Comparison of ENCODE assay signal across 23 cellular contexts in genomic region chr9:127698386-127698785, GRCh38. TPM values are rescaled to one million over a fixed set of nuclear protein-coding genes. Genes with fewer than 3 reads are reported as not detected.
DNase-seq lines count a peak whose midpoint lies in the region; ATAC-seq and TF ChIP-seq lines count a peak whose summit lies in the region.
"Had no signal": no experiment of that assay in that cellular context is flagged by ENCODE, and none has a peak within 500 bp of the region (broad histone marks: within the 10 kb centered on the region; RNA-seq: fewer than 3 reads in every experiment).

No MANE protein-coding gene starts in this region.

- no peaks in the 10 kb centered on the region for H3K9me3 Mint-ChIP-seq in activated naive CD8-positive, alpha-beta T cell treated with anti-CD3 and anti-CD28 coated beads, Interleukin-2, amount 10 ng/mL, durations not matched to agents 7 days and 5 days
- no peaks in the 10 kb centered on the region for H3K9me3 Mint-ChIP-seq in activated naive CD8-positive, alpha-beta T cell treated with anti-CD3 and anti-CD28 coated beads, Interleukin-2, amount 50 U/mL, for 24 hours
- no peaks in the 10 kb centered on the region for H3K9me3 Mint-ChIP-seq in activated T-helper 17 cell treated with anti-CD3 and anti-CD28 coated beads, Interleukin-2, amount 50 U/mL, for 72 hours
- H3K9me3 Mint-ChIP-seq in natural killer cell, result no peaks in the 10 kb centered on the region
- H3K9me3 Mint-ChIP-seq in activated CD4-positive, alpha-beta memory T cell treated with anti-CD3 and anti-CD28 coated beads, Interleukin-2, amount 10 ng/mL, durations not matched to agents 7 days and 5 days, result no peaks in the 10 kb centered on the region
- H3K9me3 Mint-ChIP-seq: activated naive CD4-positive, alpha-beta T cell treated with anti-CD3 and anti-CD28 coated beads for 36 hours had no signal

- TF ChIP-seq CTCF in natural killer cell (IDR thresholded peaks at IDR 0.05) (no peak), tibial artery (IDR thresholded peaks at IDR 0.05) (no peak)

- peaks cover 0 to 8% (median 0%) of the 10 kb centered on the region in 4 donors for H3K4me1 ChIP-seq in tibial artery

- H3K27me3 ChIP-seq in tibial artery, result no peaks in the 10 kb centered on the region
- H3K27me3 ChIP-seq: body of pancreas, left lung, suprapubic skin had no signal

- H3K27ac Mint-ChIP-seq in activated naive CD8-positive, alpha-beta T cell treated with anti-CD3 and anti-CD28 coated beads, Interleukin-2, amount 10 ng/mL, durations not matched to agents 7 days and 5 days, result no peak overlapping the region
- H3K27ac Mint-ChIP-seq in activated naive CD8-positive, alpha-beta T cell treated with anti-CD3 and anti-CD28 coated beads, Interleukin-2, amount 50 U/mL, for 24 hours, result no peak overlapping the region
- H3K27ac Mint-ChIP-seq in activated T-helper 17 cell treated with anti-CD3 and anti-CD28 coated beads, Interleukin-2, amount 50 U/mL, for 72 hours, result no peak overlapping the region
- H3K27ac Mint-ChIP-seq in natural killer cell, result peak overlapping the region; percentile 84 to 97
- H3K27ac Mint-ChIP-seq in activated CD4-positive, alpha-beta memory T cell treated with anti-CD3 and anti-CD28 coated beads, Interleukin-2, amount 10 ng/mL, durations not matched to agents 7 days and 5 days, result no peak overlapping the region

- H3K4me3 Mint-ChIP-seq in activated naive CD8-positive, alpha-beta T cell treated with anti-CD3 and anti-CD28 coated beads, Interleukin-2, amount 10 ng/mL, durations not matched to agents 7 days and 5 days, result peak overlapping the region; percentile 22
- H3K4me3 Mint-ChIP-seq in activated naive CD8-positive, alpha-beta T cell treated with anti-CD3 and anti-CD28 coated beads, Interleukin-2, amount 50 U/mL, for 24 hours, result no peak overlapping the region
- peak overlapping the region; percentile 19 for H3K4me3 Mint-ChIP-seq in activated T-helper 17 cell treated with anti-CD3 and anti-CD28 coated beads, Interleukin-2, amount 50 U/mL, for 72 hours
- peak overlapping the region; percentile 40 for H3K4me3 Mint-ChIP-seq in natural killer cell
- H3K4me3 Mint-ChIP-seq in activated CD4-positive, alpha-beta memory T cell treated with anti-CD3 and anti-CD28 coated beads, Interleukin-2, amount 10 ng/mL, durations not matched to agents 7 days and 5 days, result no peak overlapping the region

- no peaks in the 10 kb centered on the region for H3K36me3 Mint-ChIP-seq in activated naive CD8-positive, alpha-beta T cell treated with anti-CD3 and anti-CD28 coated beads, Interleukin-2, amount 10 ng/mL, durations not matched to agents 7 days and 5 days
- no peaks in the 10 kb centered on the region for H3K36me3 Mint-ChIP-seq in activated naive CD8-positive, alpha-beta T cell treated with anti-CD3 and anti-CD28 coated beads, Interleukin-2, amount 50 U/mL, for 24 hours (ENCODE audit: low read depth)
- no peaks in the 10 kb centered on the region for H3K36me3 Mint-ChIP-seq in activated T-helper 17 cell treated with anti-CD3 and anti-CD28 coated beads, Interleukin-2, amount 50 U/mL, for 72 hours (ENCODE audit: low read depth)
- H3K36me3 Mint-ChIP-seq in natural killer cell, result no peaks in the 10 kb centered on the region
- H3K36me3 Mint-ChIP-seq in activated CD4-positive, alpha-beta memory T cell treated with anti-CD3 and anti-CD28 coated beads, Interleukin-2, amount 10 ng/mL, durations not matched to agents 7 days and 5 days (ENCODE audit: low read depth), result no peaks in the 10 kb centered on the region
- H3K36me3 Mint-ChIP-seq: CD14-positive monocyte had no signal

- no peaks in the 10 kb centered on the region for H3K9me3 ChIP-seq in tibial artery
- H3K9me3 ChIP-seq: A549, body of pancreas, gastroesophageal sphincter, left lung, suprapubic skin had no signal

- ATAC-seq in activated naive CD8-positive, alpha-beta T cell treated with anti-CD3 and anti-CD28 coated beads, Interleukin-2, amount 10 ng/mL, durations not matched to agents 7 days and 5 days (ENCODE audit: low read depth), result no peak
- ATAC-seq in activated naive CD8-positive, alpha-beta T cell treated with anti-CD3 and anti-CD28 coated beads, Interleukin-2, amount 50 U/mL, for 24 hours, result no peak
- no peak for ATAC-seq in activated T-helper 17 cell treated with anti-CD3 and anti-CD28 coated beads, Interleukin-2, amount 50 U/mL, for 72 hours (replicated peaks)
- ATAC-seq in natural killer cell (no peak), HG03439 (IDR thresholded peaks at IDR 0.05; ENCODE audit: unreplicated experiment) (no peak)

- no peak for DNase-seq in activated naive CD8-positive, alpha-beta T cell treated with anti-CD3 and anti-CD28 coated beads, Interleukin-2, amount 10 ng/mL, durations not matched to agents 7 days and 5 days
- DNase-seq in activated naive CD8-positive, alpha-beta T cell treated with anti-CD3 and anti-CD28 coated beads, Interleukin-2, amount 50 U/mL, for 24 hours, result no peak
- no peak for DNase-seq in natural killer cell
- DNase-seq in tibial artery, result no peak
- DNase-seq in NCI-H524 (lab: John Stamatoyannopoulos, UW), result no peak
- no peak for DNase-seq in activated CD4-positive, alpha-beta memory T cell treated with anti-CD3 and anti-CD28 coated beads, Interleukin-2, amount 10 ng/mL, durations not matched to agents 7 days and 5 days
- DNase-seq: activated CD4-positive, alpha-beta T cell treated with anti-CD3 and anti-CD28 coated beads, Interleukin-2, amount 50 U/mL, for 4 hours; activated naive CD4-positive, alpha-beta T cell treated with anti-CD3 and anti-CD28 coated beads for 36 hours; body of pancreas; DMS79 treated with DMSO at 0.1 percent for 48 hours; left lung; NCI-H146; NCI-H2227 treated with DMSO at 0.1 percent for 48 hours; RPMI8226; stimulated activated CD4-positive, alpha-beta T cell treated with anti-CD3 and anti-CD28 coated beads, Interleukin-4, amount 100 ng/mL, for 4 hours had no signal

- intact Hi-C loops in natural killer cell (cut with micrococcal nuclease), result loop anchor here (2.0 kb wide), 1 partner anchor 36 kb away; the partner anchor contains the start of gene TOR2A
- intact Hi-C loops in tibial artery (cut with DNase I; ENCODE audit: low total_unique reads), result no loop called here

- H3K4me3 ChIP-seq in tibial artery, result no peak overlapping the region
- H3K4me3 ChIP-seq: body of pancreas had no signal

- POLR2A ChIA-PET in activated naive CD8-positive, alpha-beta T cell treated with anti-CD3 and anti-CD28 coated beads, Interleukin-2, amount 10 ng/mL, durations not matched to agents 7 days and 5 days (lab: Charles Lee), result no interaction called here
- POLR2A ChIA-PET in activated CD4-positive, alpha-beta memory T cell treated with anti-CD3 and anti-CD28 coated beads, Interleukin-2, amount 10 ng/mL, durations not matched to agents 7 days and 5 days (lab: Charles Lee), result interaction anchor here (1.0 to 1.3 kb wide), 2 partner anchors 14 to 15 kb away, joined by 3 read pairs; no protein-coding TSS in a partner anchor

- H3K27ac ChIP-seq in tibial artery, result peak overlapping the region; percentile 76 to 79

- peaks cover 12% of the 10 kb centered on the region for H3K4me1 Mint-ChIP-seq in activated naive CD8-positive, alpha-beta T cell treated with anti-CD3 and anti-CD28 coated beads, Interleukin-2, amount 10 ng/mL, durations not matched to agents 7 days and 5 days
- peaks cover 16% of the 10 kb centered on the region for H3K4me1 Mint-ChIP-seq in activated naive CD8-positive, alpha-beta T cell treated with anti-CD3 and anti-CD28 coated beads, Interleukin-2, amount 50 U/mL, for 24 hours
- H3K4me1 Mint-ChIP-seq in activated T-helper 17 cell treated with anti-CD3 and anti-CD28 coated beads, Interleukin-2, amount 50 U/mL, for 72 hours, result peaks cover 13% of the 10 kb centered on the region
- peaks cover 8 to 15% of the 10 kb centered on the region in 2 donors for H3K4me1 Mint-ChIP-seq in natural killer cell
- peaks cover 15% of the 10 kb centered on the region for H3K4me1 Mint-ChIP-seq in activated CD4-positive, alpha-beta memory T cell treated with anti-CD3 and anti-CD28 coated beads, Interleukin-2, amount 10 ng/mL, durations not matched to agents 7 days and 5 days

- peaks cover 0 to 5% (median 0%) of the 10 kb centered on the region in 3 donors for H3K36me3 ChIP-seq in tibial artery
- H3K36me3 ChIP-seq: left lung had no signal

- H3K27me3 Mint-ChIP-seq in activated naive CD8-positive, alpha-beta T cell treated with anti-CD3 and anti-CD28 coated beads, Interleukin-2, amount 10 ng/mL, durations not matched to agents 7 days and 5 days, result no peaks in the 10 kb centered on the region
- H3K27me3 Mint-ChIP-seq in activated naive CD8-positive, alpha-beta T cell treated with anti-CD3 and anti-CD28 coated beads, Interleukin-2, amount 50 U/mL, for 24 hours, result no peaks in the 10 kb centered on the region
- H3K27me3 Mint-ChIP-seq in activated T-helper 17 cell treated with anti-CD3 and anti-CD28 coated beads, Interleukin-2, amount 50 U/mL, for 72 hours, result no peaks in the 10 kb centered on the region
- H3K27me3 Mint-ChIP-seq in natural killer cell (ENCODE audit: low read depth in 2 of 2), result no peaks in the 10 kb centered on the region
- no peaks in the 10 kb centered on the region for H3K27me3 Mint-ChIP-seq in activated CD4-positive, alpha-beta memory T cell treated with anti-CD3 and anti-CD28 coated beads, Interleukin-2, amount 10 ng/mL, durations not matched to agents 7 days and 5 days

- CTCF ChIA-PET in activated CD4-positive, alpha-beta memory T cell treated with anti-CD3 and anti-CD28 coated beads, Interleukin-2, amount 10 ng/mL, durations not matched to agents 7 days and 5 days (lab: Charles Lee), result interaction anchor here (0.8 to 1.0 kb wide), 2 partner anchors 18 to 36 kb away, joined by 4 to 5 read pairs; partner anchors contain the start of genes TOR2A and TTC16

RNA-seq across cellular contexts. Expression of gene CFAP157, which starts 8.4 kb away (rescaled TPM):
- total RNA-seq in activated naive CD8-positive, alpha-beta T cell treated with anti-CD3 and anti-CD28 coated beads, Interleukin-2, amount 10 ng/mL, durations not matched to agents 7 days and 5 days, result under 1 TPM in 1 of 2 experiments, not detected in 1; 0.23 TPM
- total RNA-seq in activated T-helper 17 cell treated with anti-CD3 and anti-CD28 coated beads, Interleukin-2, amount 50 U/mL, for 72 hours, result under 1 TPM in 1 of 2 donors, not detected in 1; 0.13 TPM
- total RNA-seq in natural killer cell, result not detected
- total RNA-seq in activated CD4-positive, alpha-beta memory T cell treated with anti-CD3 and anti-CD28 coated beads, Interleukin-2, amount 10 ng/mL, durations not matched to agents 7 days and 5 days, result not detected
- total RNA-seq: M059J, smooth muscle cell had no signal

RNA-seq across cellular contexts. Expression of gene PTRH1, which starts 17.1 kb away (rescaled TPM):
- 10 to 100 TPM in 1 of 2 experiments, 1 to 10 TPM in 1; 9.9 to 13.1 TPM for total RNA-seq in activated naive CD8-positive, alpha-beta T cell treated with anti-CD3 and anti-CD28 coated beads, Interleukin-2, amount 10 ng/mL, durations not matched to agents 7 days and 5 days
- total RNA-seq in activated T-helper 17 cell treated with anti-CD3 and anti-CD28 coated beads, Interleukin-2, amount 50 U/mL, for 72 hours, result 10 to 100 TPM in 1 of 2 donors, 1 to 10 TPM in 1; 6.5 to 13.5 TPM
- total RNA-seq in natural killer cell, result 10 to 100 TPM in 2 of 3 donors, 1 to 10 TPM in 1; 6.9 to 11.5 (median 11.0) TPM
- total RNA-seq in activated CD4-positive, alpha-beta memory T cell treated with anti-CD3 and anti-CD28 coated beads, Interleukin-2, amount 10 ng/mL, durations not matched to agents 7 days and 5 days, result 10 to 100 TPM; 10.5 to 12.0 TPM

RNA-seq across cellular contexts. Expression of gene TTC16, which starts 17.5 kb away (rescaled TPM):
- 1 to 10 TPM; 4.4 to 5.3 TPM for total RNA-seq in activated naive CD8-positive, alpha-beta T cell treated with anti-CD3 and anti-CD28 coated beads, Interleukin-2, amount 10 ng/mL, durations not matched to agents 7 days and 5 days
- total RNA-seq in activated T-helper 17 cell treated with anti-CD3 and anti-CD28 coated beads, Interleukin-2, amount 50 U/mL, for 72 hours, result 1 to 10 TPM; 1.8 to 2.0 TPM
- 10 to 100 TPM; 15.5 to 23.0 (median 21.5) TPM for total RNA-seq in natural killer cell
- total RNA-seq in activated CD4-positive, alpha-beta memory T cell treated with anti-CD3 and anti-CD28 coated beads, Interleukin-2, amount 10 ng/mL, durations not matched to agents 7 days and 5 days, result 1 to 10 TPM; 5.0 to 5.2 TPM
- total RNA-seq: gastroesophageal sphincter, M059J, smooth muscle cell had no signal

RNA-seq across cellular contexts. Expression of gene TOR2A, which starts 36.7 kb away (rescaled TPM):
- total RNA-seq in activated naive CD8-positive, alpha-beta T cell treated with anti-CD3 and anti-CD28 coated beads, Interleukin-2, amount 10 ng/mL, durations not matched to agents 7 days and 5 days, result 10 to 100 TPM; 21.7 to 24.4 TPM
- total RNA-seq in activated T-helper 17 cell treated with anti-CD3 and anti-CD28 coated beads, Interleukin-2, amount 50 U/mL, for 72 hours, result 10 to 100 TPM in 1 of 2 donors, 1 to 10 TPM in 1; 8.5 to 15.7 TPM
- total RNA-seq in natural killer cell, result 10 to 100 TPM; 20.9 to 27.8 (median 23.7) TPM
- 10 to 100 TPM; 20.6 to 23.3 TPM for total RNA-seq in activated CD4-positive, alpha-beta memory T cell treated with anti-CD3 and anti-CD28 coated beads, Interleukin-2, amount 10 ng/mL, durations not matched to agents 7 days and 5 days

Comparison
In these comparisons a context has a peak if more than half of its experiments do, and no peak if none do; other contexts are left out.
1. H3K4me3 Mint-ChIP-seq: peak in activated naive CD8-positive, alpha-beta T cell treated with anti-CD3 and anti-CD28 coated beads, Interleukin-2, amount 10 ng/mL, durations not matched to agents 7 days and 5 days (single experiment), activated T-helper 17 cell treated with anti-CD3 and anti-CD28 coated beads, Interleukin-2, amount 50 U/mL, for 72 hours (single experiment) and natural killer cell (single experiment); none in activated naive CD8-positive, alpha-beta T cell treated with anti-CD3 and anti-CD28 coated beads, Interleukin-2, amount 50 U/mL, for 24 hours (single experiment) and activated CD4-positive, alpha-beta memory T cell treated with anti-CD3 and anti-CD28 coated beads, Interleukin-2, amount 10 ng/mL, durations not matched to agents 7 days and 5 days (single experiment).
2. H3K27ac Mint-ChIP-seq: peak in natural killer cell (2 of 2); none in activated naive CD8-positive, alpha-beta T cell treated with anti-CD3 and anti-CD28 coated beads, Interleukin-2, amount 10 ng/mL, durations not matched to agents 7 days and 5 days (single experiment), activated naive CD8-positive, alpha-beta T cell treated with anti-CD3 and anti-CD28 coated beads, Interleukin-2, amount 50 U/mL, for 24 hours (single experiment), activated T-helper 17 cell treated with anti-CD3 and anti-CD28 coated beads, Interleukin-2, amount 50 U/mL, for 72 hours (single experiment) and activated CD4-positive, alpha-beta memory T cell treated with anti-CD3 and anti-CD28 coated beads, Interleukin-2, amount 10 ng/mL, durations not matched to agents 7 days and 5 days (single experiment).